In genomic region chr5:143297756-143298155, GRCh38 we compare ENCODE assay signal across 15 cellular contexts.
"Had no signal": no experiment of that assay in that cellular context is flagged by ENCODE, and none has a peak within 500 bp of the region (broad histone marks: within the 10 kb centered on the region; RNA-seq: fewer than 3 reads in every experiment).

No MANE protein-coding gene starts in this region.

- H3K4me2 ChIP-seq: hepatocyte had no signal

- H3K27ac Mint-ChIP-seq: activated T-helper 1 cell treated with anti-CD3 and anti-CD28 coated beads, Interleukin-12 subunit alpha, Interleukin-12 subunit beta, Interleukin-2, Interleukin-4 antibody, amounts not matched to agents 30 ng/mL and 10 ng/mL and 1 ng/mL, durations not matched to agents 14 hours and 24 hours and 36 hours; mesothelial cell of epicardium; stimulated activated naive CD8-positive, alpha-beta T cell treated with anti-CD3 and anti-CD28 coated beads, Interleukin-15, Interleukin-2, amounts not matched to agents 100 ng/mL and 50 ng/mL, for 24 hours had no signal

- H3K4me1 Mint-ChIP-seq: mesothelial cell of epicardium had no signal

- H3K27me3 ChIP-seq: body of pancreas, hepatocyte, testis, upper lobe of right lung had no signal

- H3K27me3 Mint-ChIP-seq: stimulated activated naive CD8-positive, alpha-beta T cell treated with anti-CD3 and anti-CD28 coated beads, Interleukin-15, Interleukin-2, amounts not matched to agents 100 ng/mL and 50 ng/mL, for 24 hours had no signal

- H2AFZ ChIP-seq: hepatocyte had no signal

- H3K9me3 Mint-ChIP-seq: activated T-helper 1 cell treated with anti-CD3 and anti-CD28 coated beads, Interleukin-12 subunit alpha, Interleukin-12 subunit beta, Interleukin-2, Interleukin-4 antibody, amounts not matched to agents 30 ng/mL and 10 ng/mL and 1 ng/mL, durations not matched to agents 14 hours and 24 hours and 36 hours; mesothelial cell of epicardium; stimulated activated naive CD8-positive, alpha-beta T cell treated with anti-CD3 and anti-CD28 coated beads, Interleukin-15, Interleukin-2, amounts not matched to agents 100 ng/mL and 50 ng/mL, for 24 hours had no signal

- H3K4me1 ChIP-seq: testis, upper lobe of right lung had no signal

- H3K79me2 ChIP-seq: hepatocyte had no signal

- H3K4me3 ChIP-seq: body of pancreas, hepatocyte, testis, upper lobe of right lung had no signal

- H3K9me3 ChIP-seq: body of pancreas, testis, upper lobe of right lung had no signal

- DNase-seq: activated CD4-positive, alpha-beta T cell treated with anti-CD3 and anti-CD28 coated beads, Interleukin-2, amount 50 U/mL, for 48 hours; activated CD4-positive, CD25-positive, alpha-beta regulatory T cell; activated naive CD4-positive, alpha-beta T cell treated with Interleukin-2 at 50 U/mL for 16 hours; body of pancreas; kidney glomerular epithelial cell; retina; stimulated activated CD4-positive, alpha-beta T cell treated with anti-CD3 and anti-CD28 coated beads, Interleukin-15, amount 100 ng/mL, for 24 hours; stimulated activated CD4-positive, alpha-beta T cell treated with anti-CD3 and anti-CD28 coated beads, Interleukin-4, amount 100 ng/mL, for 24 hours; T-helper 2 cell; testis; upper lobe of right lung had no signal

- H3K4me3 Mint-ChIP-seq: activated T-helper 1 cell treated with anti-CD3 and anti-CD28 coated beads, Interleukin-12 subunit alpha, Interleukin-12 subunit beta, Interleukin-2, Interleukin-4 antibody, amounts not matched to agents 30 ng/mL and 10 ng/mL and 1 ng/mL, durations not matched to agents 14 hours and 24 hours and 36 hours; mesothelial cell of epicardium; stimulated activated naive CD8-positive, alpha-beta T cell treated with anti-CD3 and anti-CD28 coated beads, Interleukin-15, Interleukin-2, amounts not matched to agents 100 ng/mL and 50 ng/mL, for 24 hours had no signal

- H3K27ac ChIP-seq: body of pancreas, hepatocyte, testis, upper lobe of right lung had no signal
